8 cellular contexts compared by ENCODE assay signal in the genomic region with DNA sequence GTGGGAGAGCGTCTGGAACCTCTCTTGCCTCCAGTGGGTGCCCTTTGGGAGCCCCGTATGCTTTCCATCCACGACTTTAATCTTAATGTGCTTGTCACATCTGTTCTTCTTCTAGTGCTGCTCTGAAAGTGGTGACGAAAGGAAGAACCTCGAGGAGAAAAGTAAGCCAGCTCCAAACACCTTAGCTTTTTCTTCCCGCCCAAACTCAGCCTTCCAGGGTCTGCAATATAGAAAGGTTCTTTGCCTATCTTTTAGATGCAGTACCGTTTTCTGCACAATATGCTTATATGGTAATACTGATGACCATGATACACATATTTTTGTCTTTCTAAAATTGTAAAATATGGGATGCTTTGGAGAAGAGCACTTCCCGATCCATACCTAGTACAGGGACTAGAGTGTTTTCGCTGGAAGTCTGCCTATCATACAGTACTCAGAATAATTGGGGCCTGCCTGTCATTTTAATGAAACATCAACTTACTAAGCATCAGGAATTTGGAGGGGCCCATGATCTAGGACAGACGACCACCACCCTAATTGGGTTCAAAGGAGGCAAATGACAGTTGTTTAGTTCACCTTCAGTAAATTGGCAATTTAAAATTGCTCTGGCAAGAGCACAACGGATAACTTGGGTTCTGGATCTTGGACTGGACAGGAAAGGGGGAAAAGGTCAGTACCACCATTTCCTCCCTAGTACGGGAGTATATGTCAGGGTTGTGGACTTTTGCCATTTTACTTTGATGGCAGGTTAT. TPM values are rescaled to one million over a fixed set of nuclear protein-coding genes. Genes with fewer than 3 reads are reported as not detected.
DNase-seq lines count a peak whose midpoint lies in the region; ATAC-seq and TF ChIP-seq lines count a peak whose summit lies in the region.

No MANE protein-coding gene starts in this region.

- no peak overlapping the region for H4K8ac ChIP-seq in neuronal stem cell (ENCODE audit: low read depth, low read length)

- H3K27ac Mint-ChIP-seq in CD4-positive, alpha-beta memory T cell, result peak overlapping the region; percentile 73 to 98 (median 97)
- H3K27ac Mint-ChIP-seq in endodermal cell, result peak overlapping the region; percentile 92

- intact Hi-C loops in CD4-positive, alpha-beta memory T cell (cut with micrococcal nuclease), result loop anchor here (1.0 to 5.0 kb wide), 5 partner anchors 11 to 579 kb away; a partner anchor contains a TSS

- no peaks in the 10 kb centered on the region for H3F3A ChIP-seq in OCI-LY1 (ENCODE audit: insufficient read depth, low read length)

- H4K91ac ChIP-seq in neuronal stem cell (ENCODE audit: low read depth, low read length, poor library complexity), result no peak overlapping the region

- no peak overlapping the region for H2AK5ac ChIP-seq in neuronal stem cell (ENCODE audit: low read depth, low read length)

- no peaks in the 10 kb centered on the region for H3K27me3 ChIP-seq in CD4-positive, alpha-beta memory T cell (ENCODE audit: insufficient read depth, low read length)
- H3K27me3 ChIP-seq in OCI-LY1 (ENCODE audit: insufficient read depth, low read length) (no peaks in the 10 kb centered on the region), endodermal cell (ENCODE audit: control insufficient read depth, insufficient read depth, low read length, poor library complexity, severe bottlenecking) (no peaks in the 10 kb centered on the region), neuronal stem cell (ENCODE audit: control insufficient read depth in 3 of 3, insufficient read depth in 3 of 3, low read depth in 1 of 3, low read length in 3 of 3) (no peaks in the 10 kb centered on the region)

- peak overlapping the region; percentile 76 for H3K9ac ChIP-seq in OCI-LY1 (ENCODE audit: low read length)
- peak overlapping the region; percentile 89 for H3K9ac ChIP-seq in endodermal cell (ENCODE audit: extremely low read depth, low read length, poor library complexity, severe bottlenecking)
- peak overlapping the region; percentile 98 for H3K9ac ChIP-seq in neuronal stem cell (ENCODE audit: low read depth, low read length, poor library complexity)

- no peak overlapping the region for H2BK12ac ChIP-seq in neuronal stem cell (ENCODE audit: low read length)

- H2AFZ ChIP-seq in OCI-LY1 (ENCODE audit: low read length), result no peak overlapping the region
- H2AFZ ChIP-seq in neuronal stem cell (ENCODE audit: low read length), result peak overlapping the region; percentile 96

- no peak overlapping the region for H3K18ac ChIP-seq in neuronal stem cell (ENCODE audit: low read length)

- no peak for TF ChIP-seq CTCF in OCI-LY1 (IDR thresholded peaks at IDR 0.05; ENCODE audit: low read length)
- no peak for TF ChIP-seq CTCF in endodermal cell (conservative IDR thresholded peaks at IDR 0.05)

- no peak for DNase-seq in CD4-positive, alpha-beta memory T cell
- DNase-seq in endodermal cell, result no peak
- DNase-seq in neuronal stem cell (ENCODE audit: low spot score), result no peak
- no peak for DNase-seq in Ammon's horn (ENCODE audit: low spot score)
- no peak for DNase-seq in DMS79 treated with DMSO at 0.1 percent for 48 hours (lab: John Stamatoyannopoulos, UW)
- DNase-seq in mucosa of gallbladder (ENCODE audit: low spot score), result no peak

- H4K20me1 ChIP-seq in OCI-LY1 (ENCODE audit: insufficient read depth, low read length), result no peaks in the 10 kb centered on the region

- peak overlapping the region; percentile 85 to 98 (median 92) for H3K4me3 Mint-ChIP-seq in CD4-positive, alpha-beta memory T cell
- H3K4me3 Mint-ChIP-seq in endodermal cell, result peak overlapping the region; percentile 90

- no peak overlapping the region for H2BK120ac ChIP-seq in neuronal stem cell (ENCODE audit: low read depth, low read length)

- no peak overlapping the region for H2BK15ac ChIP-seq in neuronal stem cell (ENCODE audit: low read length)

- CTCF ChIA-PET in CD4-positive, alpha-beta memory T cell (lab: Charles Lee; ENCODE audit: partially characterized antibody), result interaction anchor here (0.7 to 2.5 kb wide), 6 partner anchors 10 to 1068 kb away, joined by 3 to 22 read pairs (median 4); no protein-coding TSS in a partner anchor

- H3K9me3 Mint-ChIP-seq in CD4-positive, alpha-beta memory T cell, result no peaks in the 10 kb centered on the region
- no peaks in the 10 kb centered on the region for H3K9me3 Mint-ChIP-seq in endodermal cell

- peaks cover 16 to 50% (median 30%) of the 10 kb centered on the region in 4 donors for H3K4me1 Mint-ChIP-seq in CD4-positive, alpha-beta memory T cell
- H3K4me1 Mint-ChIP-seq in endodermal cell, result peaks cover 13% of the 10 kb centered on the region

- H3K79me2 ChIP-seq in OCI-LY1 (ENCODE audit: insufficient read depth, low read length), result peaks cover 14% of the 10 kb centered on the region

- peak overlapping the region; percentile 77 for H3K27ac ChIP-seq in CD4-positive, alpha-beta memory T cell (ENCODE audit: low read depth, low read length)
- H3K27ac ChIP-seq in OCI-LY1 (ENCODE audit: low read depth, low read length, poor library complexity, severe bottlenecking) (peak overlapping the region; percentile 56), endodermal cell (ENCODE audit: low read depth, low read length) (no peak overlapping the region), neuronal stem cell (replicated peaks; ENCODE audit: low read length) (no peak overlapping the region)

- no peak overlapping the region for H2BK5ac ChIP-seq in neuronal stem cell (ENCODE audit: low read length)

- H3K4me2 ChIP-seq in OCI-LY1 (ENCODE audit: low read length) (peak overlapping the region; percentile 71), neuronal stem cell (ENCODE audit: insufficient read depth, low read length, poor library complexity, severe bottlenecking) (peak overlapping the region; percentile 89)

- no peaks in the 10 kb centered on the region for H3K27me3 Mint-ChIP-seq in CD4-positive, alpha-beta memory T cell
- H3K27me3 Mint-ChIP-seq in endodermal cell (ENCODE audit: insufficient read depth), result no peaks in the 10 kb centered on the region

- H3K4ac ChIP-seq in neuronal stem cell (ENCODE audit: low read length), result no peak overlapping the region

- no peak for ATAC-seq in GM18861 (IDR thresholded peaks at IDR 0.05; ENCODE audit: unreplicated experiment)

- H3K79me1 ChIP-seq in neuronal stem cell (ENCODE audit: low read depth, low read length), result no peaks in the 10 kb centered on the region

- H3K23ac ChIP-seq in neuronal stem cell (ENCODE audit: low read depth, low read length, poor library complexity), result no peak overlapping the region

- H3K14ac ChIP-seq in neuronal stem cell (ENCODE audit: low read length), result no peak overlapping the region

- H3K4me1 ChIP-seq in CD4-positive, alpha-beta memory T cell (ENCODE audit: insufficient read depth, low read length), result peaks cover 23% of the 10 kb centered on the region
- H3K4me1 ChIP-seq in OCI-LY1 (ENCODE audit: insufficient read depth, low read length, severe bottlenecking) (peaks cover 28% of the 10 kb centered on the region), endodermal cell (ENCODE audit: control insufficient read depth, insufficient read depth, low read length) (no peaks in the 10 kb centered on the region), neuronal stem cell (ENCODE audit: control insufficient read depth in 2 of 2, insufficient read depth in 1 of 2, low read depth in 1 of 2, low read length in 2 of 2) (peaks cover 4 to 6% of the 10 kb centered on the region in 2 donors)

- no peaks in the 10 kb centered on the region for H3K9me2 ChIP-seq in OCI-LY1 (ENCODE audit: low read depth, low read length)

- H3K4me3 ChIP-seq in CD4-positive, alpha-beta memory T cell (ENCODE audit: low read length in 2 of 2), result peak overlapping the region; percentile 93 to 94
- H3K4me3 ChIP-seq in OCI-LY1 (ENCODE audit: low read depth, low read length, poor library complexity, severe bottlenecking), result peak overlapping the region; percentile 72
- peak overlapping the region; percentile 97 for H3K4me3 ChIP-seq in endodermal cell (ENCODE audit: low read length)
- H3K4me3 ChIP-seq in neuronal stem cell (ENCODE audit: low read length in 2 of 2), result peak overlapping the region; percentile 94 to 97

- H3K9me3 ChIP-seq in CD4-positive, alpha-beta memory T cell (ENCODE audit: control insufficient read depth in 1 of 2, low read length in 2 of 2), result no peaks in the 10 kb centered on the region
- H3K9me3 ChIP-seq in OCI-LY1 (ENCODE audit: low read length) (no peaks in the 10 kb centered on the region), endodermal cell (ENCODE audit: control insufficient read depth, low read length) (no peaks in the 10 kb centered on the region), neuronal stem cell (replicated peaks in 1 of 2; ENCODE audit: control insufficient read depth in 2 of 2, insufficient read depth in 1 of 2, low read depth in 1 of 2, low read length in 2 of 2) (no peaks in the 10 kb centered on the region)

- WGBS in endodermal cell (ENCODE audit: insufficient coverage in 1 of 2, insufficient read length in 1 of 2), 2 experiments, result 56 to 61% methylated on average over 7 to 11 of the region's 12 CpGs
- no CpG with 5 or more reads among the region's 12 CpGs for WGBS in neuronal stem cell (ENCODE audit: extremely low coverage in 2 of 2, insufficient read length in 2 of 2, insufficient replicate concordance in 1 of 2), 2 donors

- no peaks in the 10 kb centered on the region for H3K36me3 ChIP-seq in CD4-positive, alpha-beta memory T cell (ENCODE audit: insufficient read depth, low read length)
- H3K36me3 ChIP-seq in OCI-LY1 (ENCODE audit: insufficient read depth, low read length), result peaks cover 23% of the 10 kb centered on the region
- peaks cover 29% of the 10 kb centered on the region for H3K36me3 ChIP-seq in endodermal cell (ENCODE audit: control insufficient read depth, insufficient read depth, low read length)
- peaks cover 0 to 42% of the 10 kb centered on the region in 2 donors for H3K36me3 ChIP-seq in neuronal stem cell (replicated peaks in 1 of 2; ENCODE audit: control insufficient read depth in 2 of 2, insufficient read depth in 2 of 2, low read length in 2 of 2)

- POLR2A ChIA-PET in CD4-positive, alpha-beta memory T cell (lab: Charles Lee; ENCODE audit: partially characterized antibody), result interaction anchor here (1.1 to 2.9 kb wide), 10 partner anchors 11 to 592 kb away, joined by 3 to 38 read pairs (median 6); a partner anchor contains a TSS

- peaks cover 0 to 12% of the 10 kb centered on the region in 2 donors for H3K36me3 Mint-ChIP-seq in CD4-positive, alpha-beta memory T cell
- H3K36me3 Mint-ChIP-seq in endodermal cell (ENCODE audit: low read depth), result peaks cover 6% of the 10 kb centered on the region

RNA-seq across cellular contexts. Expression of a gene that starts 0.9 kb away (rescaled TPM):
- total RNA-seq in CD4-positive, alpha-beta memory T cell, result 10 to 100 TPM; 25.7 to 26.5 TPM
- polyA plus RNA-seq in CD4-positive, alpha-beta memory T cell, result 10 to 100 TPM; 16.0 to 16.2 TPM
- 10 to 100 TPM; 21.0 to 26.0 TPM for total RNA-seq in endodermal cell
- polyA plus RNA-seq in endodermal cell (2013, experiment 1 of 2), result 20.3 TPM
- polyA plus RNA-seq in endodermal cell (2013, experiment 2 of 2), result 18.9 TPM
- 11.5 TPM for polyA plus RNA-seq in neuronal stem cell (2013, experiment 1 of 2)
- 11.3 TPM for polyA plus RNA-seq in neuronal stem cell (2013, experiment 2 of 2)
- 12.5 TPM for total RNA-seq in mucosa of gallbladder

RNA-seq across cellular contexts. Expression of a gene that starts 10.8 kb away (rescaled TPM):
- 1 to 10 TPM; 5.2 to 5.9 TPM for total RNA-seq in CD4-positive, alpha-beta memory T cell
- 1 to 10 TPM; 5.2 to 5.9 TPM for polyA plus RNA-seq in CD4-positive, alpha-beta memory T cell
- total RNA-seq in endodermal cell (10 to 100 TPM; 30.0 to 38.7 TPM), mucosa of gallbladder (5.3 TPM)
- polyA plus RNA-seq in endodermal cell (2013, experiment 1 of 2), result 15.0 TPM
- 14.7 TPM for polyA plus RNA-seq in endodermal cell (2013, experiment 2 of 2)
- polyA plus RNA-seq in neuronal stem cell (2013, experiment 1 of 2), result 13.8 TPM
- 13.2 TPM for polyA plus RNA-seq in neuronal stem cell (2013, experiment 2 of 2)

RNA-seq across cellular contexts. Expression of a gene that starts 48.4 kb away (rescaled TPM):
- total RNA-seq in CD4-positive, alpha-beta memory T cell, result under 1 TPM in 1 of 2 experiments, not detected in 1; 0.47 TPM
- not detected for polyA plus RNA-seq in CD4-positive, alpha-beta memory T cell
- total RNA-seq in endodermal cell (under 1 TPM; 0.68 to 0.89 TPM), mucosa of gallbladder (not detected)
- polyA plus RNA-seq in endodermal cell (2013, experiment 1 of 2), result 0.96 TPM
- polyA plus RNA-seq in endodermal cell (2013, experiment 2 of 2), result 0.46 TPM
- polyA plus RNA-seq in neuronal stem cell (2013, experiment 1 of 2), result 0.92 TPM
- polyA plus RNA-seq in neuronal stem cell (2013, experiment 2 of 2), result 1.00 TPM

Comparison
In these comparisons a context has a peak if more than half of its experiments do, and no peak if none do; other contexts are left out.
1. H3K27ac ChIP-seq: peak in CD4-positive, alpha-beta memory T cell (single experiment) and OCI-LY1 (single experiment); none in endodermal cell (single experiment) and neuronal stem cell (single experiment).
2. Peak in every context shown above with its lines, with median percentiles within 50 percentile points of each other: H3K4me3 ChIP-seq and H3K9ac ChIP-seq.